In genomic region chr12:53791735-53792326, GRCh38 we compare ENCODE assay signal across 8 cellular contexts.
A peak's percentile ranks its signal among the peaks of the same experiment; 100 is the strongest.
DNase-seq lines count a peak whose midpoint lies in the region; ATAC-seq and TF ChIP-seq lines count a peak whose summit lies in the region.

No MANE protein-coding gene starts in this region.

- no peak overlapping the region for H3K27ac ChIP-seq in WERI-Rb-1

- no peak for ATAC-seq in activated CD4-positive, CD25-positive, alpha-beta regulatory T cell treated with anti-CD3 and anti-CD28 coated beads, Interleukin-2, amount 50 U/mL, for 24 hours
- ATAC-seq in HG03469 (IDR thresholded peaks at IDR 0.05; ENCODE audit: unreplicated experiment), result no peak

- TF ChIP-seq CTCF in WERI-Rb-1 (IDR thresholded peaks at IDR 0.05; ENCODE audit: low read depth, low read length) (peak; percentile 60), epithelial cell of esophagus (IDR thresholded peaks at IDR 0.05; ENCODE audit: insufficient read depth, low read depth, low read length, missing control alignments) (peak; percentile 52)

- H3K27me3 ChIP-seq in WERI-Rb-1 (ENCODE audit: insufficient read depth, low read depth, severe bottlenecking), result peaks cover 13% of the 10 kb centered on the region

- no peak overlapping the region for H3K4me3 ChIP-seq in WERI-Rb-1 (ENCODE audit: low read depth, low read length)
- H3K4me3 ChIP-seq in epithelial cell of esophagus (ENCODE audit: low read length), result no peak overlapping the region

- H3K36me3 ChIP-seq in WERI-Rb-1, result no peaks in the 10 kb centered on the region

- DNase-seq in activated CD4-positive, CD25-positive, alpha-beta regulatory T cell (lab: John Stamatoyannopoulos, UW), result peak in 3 of 4 experiments; percentile 5 to 33 (median 7)
- DNase-seq in WERI-Rb-1, result peak; percentile 33
- peak; percentile 37 for DNase-seq in epithelial cell of esophagus (ENCODE audit: low read depth)
- peak; percentile 2 to 19 (median 9) for DNase-seq in stimulated activated CD4-positive, alpha-beta T cell treated with anti-CD3 and anti-CD28 coated beads, TNF-alpha, amount 100 ng/mL, for 24 hours (ENCODE audit: low read depth in 3 of 3)
- no peak for DNase-seq in islet precursor cell
- no peak for DNase-seq in ecto neural progenitor cell (ENCODE audit: low spot score)

- no peaks in the 10 kb centered on the region for H3K9me3 ChIP-seq in WERI-Rb-1 (ENCODE audit: severe bottlenecking)

Comparison
In these comparisons a context has a peak if more than half of its experiments do, and no peak if none do; other contexts are left out.
1. DNase-seq: peak in activated CD4-positive, CD25-positive, alpha-beta regulatory T cell (3 of 4), WERI-Rb-1 (single experiment), epithelial cell of esophagus (single experiment) and stimulated activated CD4-positive, alpha-beta T cell treated with anti-CD3 and anti-CD28 coated beads, TNF-alpha, amount 100 ng/mL, for 24 hours (3 of 3); none in islet precursor cell (single experiment) and ecto neural progenitor cell (single experiment).